Comparison of ENCODE assay signal across 8 cellular contexts in the genomic region with DNA sequence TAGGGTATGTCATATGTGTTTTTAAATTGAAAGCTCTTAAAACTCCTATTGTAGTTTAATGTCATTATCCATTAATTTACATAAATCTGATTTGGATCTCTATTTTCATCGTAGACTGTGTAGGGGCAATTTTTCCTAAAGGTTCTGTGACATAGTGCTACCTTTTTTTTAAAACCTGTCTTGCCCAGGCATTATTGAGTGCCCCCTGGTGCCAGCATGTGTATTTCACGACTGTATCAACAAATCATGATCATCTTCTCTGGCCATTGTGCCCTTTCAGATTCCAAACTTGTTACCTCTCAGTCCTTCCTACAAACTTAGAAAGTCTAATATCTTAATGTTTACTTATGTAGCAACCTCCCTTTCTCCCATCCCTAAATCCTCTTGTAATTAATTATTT.
A peak's percentile ranks its signal among the peaks of the same experiment; 100 is the strongest.
DNase-seq lines count a peak whose midpoint lies in the region; ATAC-seq, FAIRE-seq and TF ChIP-seq lines count a peak whose summit lies in the region.

No MANE protein-coding gene starts in this region.

- no peak for FAIRE-seq in GM12891 (lab: Jason Lieb, UNC)

- ATAC-seq in SK-N-SH treated with all-trans-retinoic acid at 6 μM for 48 hours: peak; percentile 68
- no peak for ATAC-seq in esophagus mucosa

- TF ChIP-seq CTCF in GM13977 (IDR thresholded peaks at IDR 0.05; ENCODE audit: extremely low read depth, insufficient read depth, missing control alignments): peak; percentile 35

- DNase-seq in ACHN (peak; percentile 47), GM13977 (ENCODE audit: low spot score) (no peak), glomerular visceral epithelial cell (ENCODE audit: extremely low spot score) (peak; percentile 19), NCI-H1436 treated with DMSO at 0.1 percent for 48 hours (lab: John Stamatoyannopoulos, UW) (no peak), GM12891 (ENCODE audit: insufficient read length, low spot score) (no peak), 8988T (no peak)

- in situ Hi-C loops in ACHN (cut with HindIII; ENCODE audit: low pct_ligation_motif_present, low pct_unique_long_range_greater_than_20kb, low sequenced_read_pairs): no loop called here
- in situ Hi-C loops in GM13977 (cut with MboI; ENCODE audit: low pct_unique_long_range_greater_than_20kb, low sequenced_read_pairs, unreplicated experiment): no loop called here

- TF ChIP-seq POLR2A in GM12891 (IDR thresholded peaks at IDR 0.05; ENCODE audit: low read depth, low read length): no peak

TF ChIP-seq in SK-N-SH treated with all-trans-retinoic acid at 6 μM for 48 hours, 23 proteins besides CTCF, POLR2A, EP300 and RAD21 (continues in another document):
- TF ChIP-seq GLIS3 (CRISPR knock-in tag; IDR thresholded peaks at IDR 0.05) (no peak), ZNF8 (CRISPR knock-in tag; IDR thresholded peaks at IDR 0.05) (no peak), ZC3H10 (CRISPR knock-in tag; IDR thresholded peaks at IDR 0.05) (no peak), ARNTL (CRISPR knock-in tag; IDR thresholded peaks at IDR 0.05; ENCODE audit: borderline replicate concordance, low read depth) (no peak), BACH2 (CRISPR knock-in tag; IDR thresholded peaks at IDR 0.05; ENCODE audit: borderline replicate concordance) (no peak), CSDC2 (CRISPR knock-in tag; IDR thresholded peaks at IDR 0.05) (no peak), TCF4 (CRISPR knock-in tag; IDR thresholded peaks at IDR 0.05; ENCODE audit: borderline replicate concordance) (no peak), ZFP30 (CRISPR knock-in tag; IDR thresholded peaks at IDR 0.05) (no peak), ZNF565 (CRISPR knock-in tag; conservative IDR thresholded peaks at IDR 0.05; ENCODE audit: low read depth) (no peak), ESRRG (CRISPR knock-in tag; IDR thresholded peaks at IDR 0.05) (no peak), SNAI2 (CRISPR knock-in tag; IDR thresholded peaks at IDR 0.05) (no peak), PPARA (CRISPR knock-in tag; IDR thresholded peaks at IDR 0.05; ENCODE audit: borderline replicate concordance) (no peak), ZNF70 (CRISPR knock-in tag; IDR thresholded peaks at IDR 0.05) (no peak), ZFP3 (CRISPR knock-in tag; IDR thresholded peaks at IDR 0.05) (no peak)
- TF ChIP-seq, protein P1, sequence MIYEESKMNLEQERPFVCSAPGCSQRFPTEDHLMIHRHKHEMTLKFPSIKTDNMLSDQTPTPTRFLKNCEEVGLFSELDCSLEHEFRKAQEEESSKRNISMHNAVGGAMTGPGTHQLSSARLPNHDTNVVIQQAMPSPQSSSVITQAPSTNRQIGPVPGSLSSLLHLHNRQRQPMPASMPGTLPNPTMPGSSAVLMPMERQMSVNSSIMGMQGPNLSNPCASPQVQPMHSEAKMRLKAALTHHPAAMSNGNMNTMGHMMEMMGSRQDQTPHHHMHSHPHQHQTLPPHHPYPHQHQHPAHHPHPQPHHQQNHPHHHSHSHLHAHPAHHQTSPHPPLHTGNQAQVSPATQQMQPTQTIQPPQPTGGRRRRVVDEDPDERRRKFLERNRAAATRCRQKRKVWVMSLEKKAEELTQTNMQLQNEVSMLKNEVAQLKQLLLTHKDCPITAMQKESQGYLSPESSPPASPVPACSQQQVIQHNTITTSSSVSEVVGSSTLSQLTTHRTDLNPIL (CRISPR knock-in tag; IDR thresholded peaks at IDR 0.05; ENCODE audit: low read depth): no peak
- TF ChIP-seq, protein P2, sequence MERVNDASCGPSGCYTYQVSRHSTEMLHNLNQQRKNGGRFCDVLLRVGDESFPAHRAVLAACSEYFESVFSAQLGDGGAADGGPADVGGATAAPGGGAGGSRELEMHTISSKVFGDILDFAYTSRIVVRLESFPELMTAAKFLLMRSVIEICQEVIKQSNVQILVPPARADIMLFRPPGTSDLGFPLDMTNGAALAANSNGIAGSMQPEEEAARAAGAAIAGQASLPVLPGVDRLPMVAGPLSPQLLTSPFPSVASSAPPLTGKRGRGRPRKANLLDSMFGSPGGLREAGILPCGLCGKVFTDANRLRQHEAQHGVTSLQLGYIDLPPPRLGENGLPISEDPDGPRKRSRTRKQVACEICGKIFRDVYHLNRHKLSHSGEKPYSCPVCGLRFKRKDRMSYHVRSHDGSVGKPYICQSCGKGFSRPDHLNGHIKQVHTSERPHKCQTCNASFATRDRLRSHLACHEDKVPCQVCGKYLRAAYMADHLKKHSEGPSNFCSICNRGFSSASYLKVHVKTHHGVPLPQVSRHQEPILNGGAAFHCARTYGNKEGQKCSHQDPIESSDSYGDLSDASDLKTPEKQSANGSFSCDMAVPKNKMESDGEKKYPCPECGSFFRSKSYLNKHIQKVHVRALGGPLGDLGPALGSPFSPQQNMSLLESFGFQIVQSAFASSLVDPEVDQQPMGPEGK (CRISPR knock-in tag; IDR thresholded peaks at IDR 0.05; ENCODE audit: borderline replicate concordance): no peak

TF ChIP-seq in GM12891, 5 proteins besides CTCF, POLR2A, EP300 and RAD21:
- TF ChIP-seq PAX5 (IDR thresholded peaks at IDR 0.05; ENCODE audit: insufficient read depth, low read length, severe bottlenecking) (no peak), POLR2AphosphoS5 (IDR thresholded peaks at IDR 0.05; ENCODE audit: low read depth, low read length) (no peak), TAF1 (IDR thresholded peaks at IDR 0.05; ENCODE audit: low read depth, low read length) (no peak), SPI1 (IDR thresholded peaks at IDR 0.05; ENCODE audit: low read depth, low read length) (no peak), POU2F2 (IDR thresholded peaks at IDR 0.05; ENCODE audit: low read depth, low read length) (no peak)

Comparison
In these comparisons a context has a peak if more than half of its experiments do, and no peak if none do; other contexts are left out.
1. DNase-seq: peak in ACHN (single experiment) and glomerular visceral epithelial cell (single experiment); none in GM13977 (single experiment), NCI-H1436 treated with DMSO at 0.1 percent for 48 hours (single experiment), GM12891 (single experiment) and 8988T (single experiment).